Comparison of ENCODE assay signal across 13 cellular contexts in genomic region chr10:79382491-79382941, GRCh38. TPM values are rescaled to one million over a fixed set of nuclear protein-coding genes. Genes with fewer than 3 reads are reported as not detected.
DNase-seq lines count a peak whose midpoint lies in the region; ATAC-seq and TF ChIP-seq lines count a peak whose summit lies in the region.
"Had no signal": no experiment of that assay in that cellular context is flagged by ENCODE, and none has a peak within 500 bp of the region (broad histone marks: within the 10 kb centered on the region; RNA-seq: fewer than 3 reads in every experiment).

No MANE protein-coding gene starts in this region.

- TF ChIP-seq POLR2A in breast epithelium (IDR thresholded peaks at IDR 0.05): no peak
- TF ChIP-seq POLR2A in vagina (IDR thresholded peaks at IDR 0.05): no peak

- H3K27ac ChIP-seq in breast epithelium: peak overlapping the region; percentile 68 to 94
- no peak overlapping the region for H3K27ac ChIP-seq in mammary epithelial cell (ENCODE audit: insufficient read depth, low read depth, low read length)
- H3K27ac ChIP-seq in left ventricle myocardium inferior (replicated peaks): peak overlapping the region; percentile 73
- peak overlapping the region; percentile 86 for H3K27ac ChIP-seq in vagina
- H3K27ac ChIP-seq: HL-60 had no signal

- WGBS in mammary epithelial cell (ENCODE audit: low coverage, missing lambda C conversion rate): 74% methylated on average over 17 of the region's 18 CpGs

- H2AFZ ChIP-seq in mammary epithelial cell (ENCODE audit: low read depth, low read length): no peak overlapping the region

- intact Hi-C loops in breast epithelium (cut with DNase I; ENCODE audit: low total_unique reads): no loop called here
- intact Hi-C loops in mammary epithelial cell (cut with micrococcal nuclease): no loop called here
- intact Hi-C loops in left ventricle myocardium inferior (cut with micrococcal nuclease): no loop called here
- intact Hi-C loops in posterior vena cava (cut with DNase I): loop anchor here in 1 of 2 donors (5.0 kb wide), 1 partner anchor 60 kb away; no protein-coding TSS in a partner anchor
- intact Hi-C loops in vagina (cut with DNase I): loop anchor here (1.0 kb wide), 1 partner anchor 60 kb away; no protein-coding TSS in a partner anchor

- BruUV-seq in mammary epithelial cell (replicated peaks; lab: Mats Ljungman, UMichigan): no TSS peak

- DNase-seq in breast epithelium (ENCODE audit: low spot score in 2 of 2): peak in 1 of 2 donors; percentile 16
- no peak for DNase-seq in mammary epithelial cell
- DNase-seq in left ventricle myocardium inferior: no peak
- DNase-seq in posterior vena cava (ENCODE audit: low spot score): peak; percentile 81
- peak in 1 of 2 donors; percentile 87 for DNase-seq in vagina (ENCODE audit: extremely low spot score in 2 of 2)
- no peak for DNase-seq in superior temporal gyrus (ENCODE audit: extremely low spot score)
- DNase-seq: ACHN; activated T-cell treated with anti-CD3 and anti-CD28 coated beads, Interleukin-2, amount 50 U/mL, for 72 hours; DMS153; SHP77 treated with DMSO at 0.1 percent for 48 hours had no signal

- H3K27me3 ChIP-seq in breast epithelium (no peaks in the 10 kb centered on the region), mammary epithelial cell (ENCODE audit: insufficient read depth, low read length) (no peaks in the 10 kb centered on the region), left ventricle myocardium inferior (ENCODE audit: low read depth) (no peaks in the 10 kb centered on the region), vagina (no peaks in the 10 kb centered on the region)

- in situ Hi-C loops in mammary epithelial cell (cut with MboI; ENCODE audit: low sequenced_read_pairs in 2 of 2): no loop called here

- dilution Hi-C loops in mammary epithelial cell (cut with HindIII; ENCODE audit: low sequenced_read_pairs): no loop called here

- no peaks in the 10 kb centered on the region for H3K9me3 ChIP-seq in breast epithelium
- H3K9me3 ChIP-seq in mammary epithelial cell (replicated peaks; ENCODE audit: insufficient read depth, low read length): no peaks in the 10 kb centered on the region
- no peaks in the 10 kb centered on the region for H3K9me3 ChIP-seq in left ventricle myocardium inferior (replicated peaks)
- no peaks in the 10 kb centered on the region for H3K9me3 ChIP-seq in vagina

- H4K20me1 ChIP-seq in mammary epithelial cell (ENCODE audit: insufficient read depth, low read length): no peaks in the 10 kb centered on the region

- no peak overlapping the region for H3K4me2 ChIP-seq in mammary epithelial cell (ENCODE audit: insufficient read depth, low read depth, low read length)

- ATAC-seq in HG03354 (IDR thresholded peaks at IDR 0.05; ENCODE audit: poor library complexity, severe bottlenecking, unreplicated experiment): no peak
- no peak for ATAC-seq in HG03159 (IDR thresholded peaks at IDR 0.05; ENCODE audit: unreplicated experiment)
- ATAC-seq: activated T-cell treated with anti-CD3 and anti-CD28 coated beads, Interleukin-2, amount 50 U/mL, for 72 hours had no signal

- CTCF ChIA-PET in mammary epithelial cell (lab: Charles Lee; ENCODE audit: low non-redundant PET): no interaction called here

- no peak overlapping the region for H3K4me3 ChIP-seq in breast epithelium
- no peak overlapping the region for H3K4me3 ChIP-seq in mammary epithelial cell (replicated peaks in 1 of 3; ENCODE audit: insufficient read depth in 1 of 3, low read depth in 2 of 3, low read length in 3 of 3)
- no peak overlapping the region for H3K4me3 ChIP-seq in left ventricle myocardium inferior
- H3K4me3 ChIP-seq in vagina: no peak overlapping the region

- H3K36me3 ChIP-seq in breast epithelium (no peaks in the 10 kb centered on the region), mammary epithelial cell (ENCODE audit: insufficient read depth, low read length) (no peaks in the 10 kb centered on the region), left ventricle myocardium inferior (peaks cover 24% of the 10 kb centered on the region), vagina (peaks cover 0 to 17% of the 10 kb centered on the region in 2 donors)

- H3K9ac ChIP-seq in mammary epithelial cell (ENCODE audit: insufficient read depth, low read length): no peak overlapping the region

- TF ChIP-seq CTCF in breast epithelium (IDR thresholded peaks at IDR 0.05) (no peak), mammary epithelial cell (conservative IDR thresholded peaks at IDR 0.05 in 1 of 2, IDR thresholded peaks at IDR 0.05 in 1 of 2; ENCODE audit: extremely low read depth in 1 of 2, insufficient read depth in 1 of 2, low read depth in 1 of 2, low read length in 2 of 2) (no peak), left ventricle myocardium inferior (IDR thresholded peaks at IDR 0.05; ENCODE audit: borderline replicate concordance) (no peak), vagina (IDR thresholded peaks at IDR 0.05) (no peak)

- H3K79me2 ChIP-seq in mammary epithelial cell (ENCODE audit: insufficient read depth, low read length): no peaks in the 10 kb centered on the region

- no peaks in the 10 kb centered on the region for H3K4me1 ChIP-seq in breast epithelium
- H3K4me1 ChIP-seq in mammary epithelial cell (ENCODE audit: insufficient read depth, low read length): no peaks in the 10 kb centered on the region
- H3K4me1 ChIP-seq in left ventricle myocardium inferior: peaks cover 45% of the 10 kb centered on the region
- H3K4me1 ChIP-seq in vagina: peaks cover 46% of the 10 kb centered on the region

RNA-seq across cellular contexts. Expression of gene PPIF, which starts 35.2 kb away (rescaled TPM):
- total RNA-seq in breast epithelium (10 to 100 TPM; 16.0 to 39.3 (median 30.7) TPM), mammary epithelial cell (10 to 100 TPM; 32.0 to 78.1 TPM), left ventricle myocardium inferior (150 TPM), posterior vena cava (10 to 100 TPM; 20.4 to 23.9 TPM), vagina (44.7 TPM)
- polyA plus RNA-seq in mammary epithelial cell: 136 TPM
- 94.0 TPM for polyA minus RNA-seq in mammary epithelial cell
